Comparison of ENCODE assay signal across 17 cellular contexts in genomic region chr19:57719901-57720519, GRCh38. TPM values are rescaled to one million over a fixed set of nuclear protein-coding genes. Genes with fewer than 3 reads are reported as not detected.
DNase-seq lines count a peak whose midpoint lies in the region; ATAC-seq and TF ChIP-seq lines count a peak whose summit lies in the region.
"Had no signal": no experiment of that assay in that cellular context is flagged by ENCODE, and none has a peak within 500 bp of the region (broad histone marks: within the 10 kb centered on the region; RNA-seq: fewer than 3 reads in every experiment).

No MANE protein-coding gene starts in this region.

- H3K36me3 Mint-ChIP-seq in CD8-positive, alpha-beta T cell, result peaks cover 79% of the 10 kb centered on the region
- H3K36me3 Mint-ChIP-seq in GM23338 (ENCODE audit: low read depth) (peaks cover 47% of the 10 kb centered on the region), WTC11 (peaks cover 36% of the 10 kb centered on the region), H9 (ENCODE audit: insufficient read depth in 1 of 3, low read depth in 3 of 3) (peaks cover 44 to 50% (median 46%) of the 10 kb centered on the region in 3 experiments)
- peaks cover 55 to 78% (median 75%) of the 10 kb centered on the region in 5 donors for H3K36me3 Mint-ChIP-seq in naive thymus-derived CD4-positive, alpha-beta T cell

- TF ChIP-seq POLR2A in stomach (IDR thresholded peaks at IDR 0.05), result no peak

- no peak overlapping the region for H3K56ac ChIP-seq in H9 (ENCODE audit: insufficient read length, low read depth, low read length)

- H3K4me1 ChIP-seq in CD8-positive, alpha-beta T cell (ENCODE audit: insufficient read depth, low read length), result no peaks in the 10 kb centered on the region
- H3K4me1 ChIP-seq in GM23338 (ENCODE audit: insufficient read depth), result no peaks in the 10 kb centered on the region
- no peaks in the 10 kb centered on the region for H3K4me1 ChIP-seq in naive thymus-derived CD4-positive, alpha-beta T cell (ENCODE audit: control insufficient read depth in 2 of 2, insufficient read depth in 2 of 2, low read length in 2 of 2)
- peaks cover 2% of the 10 kb centered on the region; the same call in 1 of the 2 replicates for H3K4me1 ChIP-seq in H9 (ENCODE audit: insufficient read depth, low read length)
- no peaks in the 10 kb centered on the region for H3K4me1 ChIP-seq in stomach

- H3K4me3 ChIP-seq in CD8-positive, alpha-beta T cell (ENCODE audit: low read depth, low read length), result peak overlapping the region; percentile 8
- H3K4me3 ChIP-seq in GM23338 (no peak overlapping the region), stomach (no peak overlapping the region)
- peak overlapping the region; percentile 14 for H3K4me3 ChIP-seq in naive thymus-derived CD4-positive, alpha-beta T cell (ENCODE audit: low read length)

- H3K4me1 Mint-ChIP-seq in CD8-positive, alpha-beta T cell (ENCODE audit: low read depth), result peaks cover 14% of the 10 kb centered on the region
- peaks cover 12% of the 10 kb centered on the region for H3K4me1 Mint-ChIP-seq in GM23338
- peaks cover 14% of the 10 kb centered on the region for H3K4me1 Mint-ChIP-seq in WTC11
- peaks cover under 1 to 14% (median 9%) of the 10 kb centered on the region in 7 donors for H3K4me1 Mint-ChIP-seq in naive thymus-derived CD4-positive, alpha-beta T cell
- peaks cover 13 to 14% of the 10 kb centered on the region in 2 experiments; a peak in 3 of 4 replicates for H3K4me1 Mint-ChIP-seq in H9

- H3K9me2 ChIP-seq in GM23338 (ENCODE audit: insufficient read depth), result 0 out of 2 replicates have a peak, but pooled peaks cover 2% of the 10 kb centered on the region

- no peaks in the 10 kb centered on the region for H3K23me2 ChIP-seq in H9 (ENCODE audit: insufficient read length, low read depth, low read length, poor library complexity, severe bottlenecking)

- ATAC-seq in CD8-positive, alpha-beta T cell, result no peak
- ATAC-seq in GM23338, result peak; percentile 44
- ATAC-seq in WTC11, result peak; percentile 67
- ATAC-seq in naive thymus-derived CD4-positive, alpha-beta T cell, result no peak
- ATAC-seq in GM18867 (IDR thresholded peaks at IDR 0.05; ENCODE audit: unreplicated experiment), result no peak
- ATAC-seq: SK-N-SH treated with all-trans-retinoic acid at 6 μM for 48 hours had no signal

- TF ChIP-seq CTCF in CD8-positive, alpha-beta T cell (IDR thresholded peaks at IDR 0.05), result no peak
- TF ChIP-seq CTCF in GM23338 (conservative IDR thresholded peaks at IDR 0.05; ENCODE audit: low read depth in 2 of 2) (no peak; a peak in 1 of 4 replicates), WTC11 (IDR thresholded peaks at IDR 0.05) (no peak), H9 (conservative IDR thresholded peaks at IDR 0.05) (no peak), stomach (IDR thresholded peaks at IDR 0.05) (no peak)

- no peaks in the 10 kb centered on the region for H3K27me3 Mint-ChIP-seq in CD8-positive, alpha-beta T cell (ENCODE audit: low read depth)
- H3K27me3 Mint-ChIP-seq in GM23338 (ENCODE audit: insufficient read depth, low read depth, poor library complexity), result no peaks in the 10 kb centered on the region
- H3K27me3 Mint-ChIP-seq in WTC11 (ENCODE audit: low read depth), result peaks cover 18% of the 10 kb centered on the region; the same call in 1 of the 2 replicates
- no peaks in the 10 kb centered on the region for H3K27me3 Mint-ChIP-seq in naive thymus-derived CD4-positive, alpha-beta T cell
- no peaks in the 10 kb centered on the region; the same call in none of the 2 replicates for H3K27me3 Mint-ChIP-seq in H9 (ENCODE audit: low read depth)
- H3K27me3 Mint-ChIP-seq: CD4-positive, CD25-positive, alpha-beta regulatory T cell had no signal

- no peak overlapping the region for H3K4me3 Mint-ChIP-seq in CD8-positive, alpha-beta T cell
- no peak overlapping the region for H3K4me3 Mint-ChIP-seq in GM23338
- no peak overlapping the region for H3K4me3 Mint-ChIP-seq in WTC11
- H3K4me3 Mint-ChIP-seq in naive thymus-derived CD4-positive, alpha-beta T cell, result no peak overlapping the region
- no peak overlapping the region; a peak in 1 of 5 replicates for H3K4me3 Mint-ChIP-seq in H9
- H3K4me3 Mint-ChIP-seq: CD4-positive, CD25-positive, alpha-beta regulatory T cell had no signal

- peaks cover 51% of the 10 kb centered on the region for H3K9me3 Mint-ChIP-seq in CD8-positive, alpha-beta T cell
- H3K9me3 Mint-ChIP-seq in GM23338 (peaks cover 12% of the 10 kb centered on the region; the same call in 2 of the 3 replicates), WTC11 (peaks cover 9% of the 10 kb centered on the region; the same call in 1 of the 2 replicates), H9 (peaks cover 7 to 8% of the 10 kb centered on the region in 2 experiments; a peak in 4 of 5 replicates)
- peaks cover 17 to 95% (median 76%) of the 10 kb centered on the region in 11 donors for H3K9me3 Mint-ChIP-seq in naive thymus-derived CD4-positive, alpha-beta T cell

- H3K9me3 ChIP-seq in CD8-positive, alpha-beta T cell (ENCODE audit: low read length), result peaks cover 70% of the 10 kb centered on the region
- peaks cover 10 to 83% (median 55%) of the 10 kb centered on the region in 3 experiments for H3K9me3 ChIP-seq in naive thymus-derived CD4-positive, alpha-beta T cell (ENCODE audit: control insufficient read depth in 2 of 3, low read length in 3 of 3)
- H3K9me3 ChIP-seq in H9 (ENCODE audit: control insufficient read depth, low read depth, low read length), result peaks cover 11% of the 10 kb centered on the region
- peaks cover 54 to 100% (median 91%) of the 10 kb centered on the region in 4 donors for H3K9me3 ChIP-seq in stomach

- no peak for TF ChIP-seq EP300 in stomach (IDR thresholded peaks at IDR 0.05)

- H3K4me2 ChIP-seq in GM23338 (0 out of 2 replicates have a peak overlapping the region, but pooled peaks have one; percentile 45), H9 (ENCODE audit: insufficient read depth, insufficient read length, low read length) (no peak overlapping the region)

- H2BK5ac ChIP-seq in H9 (ENCODE audit: insufficient read length, low read length), result no peak overlapping the region

- H4K20me1 ChIP-seq in GM23338 (replicated peaks; ENCODE audit: insufficient read depth) (no peaks in the 10 kb centered on the region), H9 (ENCODE audit: control insufficient read depth, insufficient read depth, insufficient read length) (no peaks in the 10 kb centered on the region)

- no peaks in the 10 kb centered on the region for H3K27me3 ChIP-seq in CD8-positive, alpha-beta T cell (ENCODE audit: insufficient read depth, low read length)
- H3K27me3 ChIP-seq in GM23338 (ENCODE audit: insufficient read depth) (no peaks in the 10 kb centered on the region), H9 (ENCODE audit: insufficient read depth, low read length) (no peaks in the 10 kb centered on the region; the same call in 1 of the 2 replicates), stomach (no peaks in the 10 kb centered on the region)
- no peaks in the 10 kb centered on the region for H3K27me3 ChIP-seq in naive thymus-derived CD4-positive, alpha-beta T cell (ENCODE audit: control insufficient read depth in 2 of 2, insufficient read depth in 2 of 2, low read length in 2 of 2)

- H3K14ac ChIP-seq in H9 (ENCODE audit: insufficient read depth, low read length), result no peak overlapping the region

- no peak overlapping the region for H3K18ac ChIP-seq in H9 (ENCODE audit: insufficient read length, low read depth, low read length)

- H3K4ac ChIP-seq in H9 (ENCODE audit: low read depth, low read length), result no peak overlapping the region

- H3K79me2 ChIP-seq in GM23338 (replicated peaks; ENCODE audit: insufficient read depth) (no peaks in the 10 kb centered on the region), H9 (ENCODE audit: insufficient read depth, low read length) (no peaks in the 10 kb centered on the region)

- H2BK20ac ChIP-seq in H9 (ENCODE audit: low read depth, low read length, poor library complexity, severe bottlenecking), result no peak overlapping the region

- H3K27ac ChIP-seq in CD8-positive, alpha-beta T cell (ENCODE audit: low read depth, low read length), result no peak overlapping the region
- H3K27ac ChIP-seq in GM23338 (ENCODE audit: low read depth), result no peak overlapping the region
- H3K27ac ChIP-seq in naive thymus-derived CD4-positive, alpha-beta T cell (ENCODE audit: low read depth, low read length), result no peak overlapping the region
- H3K27ac ChIP-seq in H9 (ENCODE audit: insufficient read length, low read depth, low read length), result no peak overlapping the region
- H3K27ac ChIP-seq in stomach, result no peak overlapping the region

- H4K5ac ChIP-seq in H9 (ENCODE audit: insufficient read length, low read depth, low read length), result no peak overlapping the region

- H4K8ac ChIP-seq in H9 (replicated peaks; ENCODE audit: insufficient read length, low read depth, low read length), result no peak overlapping the region

- WGBS in H9 (ENCODE audit: extremely low coverage, insufficient read length, low lambda C conversion rate), result no CpG with 5 or more reads among the region's 4 CpGs
- 78 to 93% (median 88%) methylated on average over 2 to 4 of the region's 4 CpGs for WGBS in stomach, 5 donors

- no peak overlapping the region for H2BK12ac ChIP-seq in H9 (ENCODE audit: insufficient read length, low read depth, low read length)

- H3K79me1 ChIP-seq in H9 (ENCODE audit: insufficient read depth, low read depth, low read length, poor library complexity, severe bottlenecking), result no peaks in the 10 kb centered on the region

- H3K27ac Mint-ChIP-seq in CD8-positive, alpha-beta T cell, result no peak overlapping the region
- H3K27ac Mint-ChIP-seq in GM23338 (no peak overlapping the region), WTC11 (peak overlapping the region; percentile 62; the same call in 1 of the 2 replicates), H9 (0 out of 7 replicates have a peak overlapping the region, but pooled peaks of 1 of the 3 experiments have one; percentile 69)
- H3K27ac Mint-ChIP-seq in naive thymus-derived CD4-positive, alpha-beta T cell, result no peak overlapping the region
- H3K27ac Mint-ChIP-seq: CD4-positive, CD25-positive, alpha-beta regulatory T cell had no signal

- H3F3A ChIP-seq in GM23338 (replicated peaks; ENCODE audit: low read depth), result no peaks in the 10 kb centered on the region

- H4K91ac ChIP-seq in H9 (ENCODE audit: insufficient read length, low read depth, low read length), result no peak overlapping the region

- H3T11ph ChIP-seq in H9 (ENCODE audit: low read length), result no peak overlapping the region

- H2AK5ac ChIP-seq in H9 (ENCODE audit: insufficient read length, low read length), result no peak overlapping the region

- POLR2A ChIA-PET in CD8-positive, alpha-beta T cell (lab: Charles Lee), result interaction anchor here (0.9 to 1.1 kb wide), 2 partner anchors 11 to 96 kb away, joined by 3 read pairs; partner anchors contain the start of gene ZNF154
- POLR2A ChIA-PET in WTC11 (lab: Charles Lee), result no interaction called here
- POLR2A ChIA-PET in naive thymus-derived CD4-positive, alpha-beta T cell (lab: Charles Lee), result interaction anchor here (1.1 kb wide), 1 partner anchor 97 kb away, joined by 3 read pairs; no protein-coding TSS in a partner anchor

- CTCF ChIA-PET in CD8-positive, alpha-beta T cell (lab: Charles Lee), result no interaction called here
- CTCF ChIA-PET in WTC11 (lab: Charles Lee), result interaction anchor here (1.1 kb wide), 1 partner anchor 38 kb away, joined by 6 read pairs; the partner anchor contains the start of gene ZNF551
- CTCF ChIA-PET in naive thymus-derived CD4-positive, alpha-beta T cell (lab: Charles Lee), result no interaction called here

- H2AFZ ChIP-seq in GM23338 (no peak overlapping the region), H9 (ENCODE audit: low read length) (no peak overlapping the region)

- intact Hi-C loops in CD8-positive, alpha-beta T cell (cut with DNase I, micrococcal nuclease), result loop anchor here in 1 of 2 experiments (10.0 kb wide), 1 partner anchor 85 kb away; the partner anchor contains the start of gene ZNF211
- intact Hi-C loops in naive thymus-derived CD4-positive, alpha-beta T cell (cut with micrococcal nuclease), result loop anchor here in 1 of 2 donors (10.0 kb wide), 1 partner anchor 1325 kb away; the partner anchor contains the start of gene ZNF582
- intact Hi-C loops in stomach (cut with DNase I; ENCODE audit: low total_unique reads), result no loop called here

- H3K23ac ChIP-seq in H9 (ENCODE audit: insufficient read length, low read depth, low read length), result no peak overlapping the region

- no peak overlapping the region for H3K9ac ChIP-seq in H9 (ENCODE audit: extremely low read depth, insufficient read length, low read length)

- no peak overlapping the region for H2BK120ac ChIP-seq in H9 (ENCODE audit: low read depth, low read length, poor library complexity, severe bottlenecking)

- peak in 1 of 7 experiments; percentile 23 for DNase-seq in CD8-positive, alpha-beta T cell
- DNase-seq in GM23338 (ENCODE audit: low spot score), result no peak
- DNase-seq in WTC11 (ENCODE audit: low spot score), result no peak
- no peak for DNase-seq in naive thymus-derived CD4-positive, alpha-beta T cell
- DNase-seq in H9, result no peak
- DNase-seq in D341Med (ENCODE audit: low spot score), result no peak
- no peak for DNase-seq in stomach
- DNase-seq: AML-193; CD4-positive, CD25-positive, alpha-beta regulatory T cell; HCEC 1CT; Karpas-422; NCI-H2029; NCI-H226; NCI-H748 treated with DMSO at 0.1 percent for 48 hours; SHP77 had no signal

- peaks cover 35% of the 10 kb centered on the region for H3K36me3 ChIP-seq in CD8-positive, alpha-beta T cell (ENCODE audit: insufficient read depth, low read length)
- peaks cover 12% of the 10 kb centered on the region; the same call in 1 of the 2 replicates for H3K36me3 ChIP-seq in GM23338 (ENCODE audit: insufficient read depth)
- H3K36me3 ChIP-seq in naive thymus-derived CD4-positive, alpha-beta T cell (ENCODE audit: control insufficient read depth in 2 of 3, insufficient read depth in 3 of 3, low read length in 3 of 3), result peaks cover 22 to 49% (median 28%) of the 10 kb centered on the region in 3 experiments
- H3K36me3 ChIP-seq in stomach, result peaks cover 22 to 86% (median 54%) of the 10 kb centered on the region in 4 donors

- H2BK15ac ChIP-seq in H9 (ENCODE audit: low read depth, low read length), result no peak overlapping the region

RNA-seq across cellular contexts. Expression of gene ZNF671, which starts 7.4 kb away (rescaled TPM):
- 10 to 100 TPM; 12.1 to 12.4 TPM for total RNA-seq in CD8-positive, alpha-beta T cell
- total RNA-seq in GM23338 (2014; rRNA removed; shearing (Covaris generic)), result 6.6 and 6.7 TPM in 2 replicates
- polyA plus RNA-seq in GM23338 (2016; fragmentation: Nextera tagmentation; extraction: Ambion mirVana), result 2.9 and 3.3 TPM in 2 replicates
- total RNA-seq in WTC11 (2021), result 6.8 to 9.1 TPM (median 7.1 TPM) in 3 replicates
- 10 to 100 TPM; 11.0 to 37.6 (median 14.6) TPM for total RNA-seq in naive thymus-derived CD4-positive, alpha-beta T cell
- 10 to 100 TPM; 26.3 to 36.3 TPM for polyA plus RNA-seq in naive thymus-derived CD4-positive, alpha-beta T cell
- 9.0 and 9.3 TPM in 2 replicates for total RNA-seq in H9 (2021)
- 10 to 100 TPM in 3 of 5 donors, 1 to 10 TPM in 1, under 1 TPM in 1; 0.58 to 33.3 (median 13.0) TPM for total RNA-seq in stomach
- polyA plus RNA-seq in stomach, result 1 to 10 TPM in 2 of 3 donors, under 1 TPM in 1; 0.75 to 3.4 (median 1.2) TPM

RNA-seq across cellular contexts. Expression of gene ZNF154, which starts 11.0 kb away (rescaled TPM):
- total RNA-seq in CD8-positive, alpha-beta T cell, result 10 to 100 TPM; 15.3 to 15.7 TPM
- 7.3 and 10.1 TPM in 2 replicates for total RNA-seq in GM23338 (2014; rRNA removed; shearing (Covaris generic))
- polyA plus RNA-seq in GM23338 (2016; fragmentation: Nextera tagmentation; extraction: Ambion mirVana) (4.4 and 5.1 TPM in 2 replicates), stomach (1 to 10 TPM in 1 of 3 donors, under 1 TPM in 2; 0.25 to 2.3 (median 0.61) TPM)
- total RNA-seq in WTC11 (2021) (20.0 to 22.0 TPM (median 21.4 TPM) in 3 replicates), H9 (2021) (17.6 and 18.7 TPM in 2 replicates), stomach (10 to 100 TPM in 1 of 5 donors, under 1 TPM in 2, not detected in 2; 0.45 to 21.8 (median 0.58) TPM)
- 10 to 100 TPM in 1 of 5 experiments, 1 to 10 TPM in 4; 2.4 to 18.5 (median 6.9) TPM for total RNA-seq in naive thymus-derived CD4-positive, alpha-beta T cell
- 1 to 10 TPM in 1 of 2 donors, under 1 TPM in 1; 0.78 to 3.4 TPM for polyA plus RNA-seq in naive thymus-derived CD4-positive, alpha-beta T cell

RNA-seq across cellular contexts. Expression of gene ZNF776, which starts 26.6 kb away (rescaled TPM):
- total RNA-seq in CD8-positive, alpha-beta T cell, result 10 to 100 TPM; 22.3 to 32.3 TPM
- total RNA-seq in GM23338 (2014; rRNA removed; shearing (Covaris generic)), result 19.4 and 22.6 TPM in 2 replicates
- polyA plus RNA-seq in GM23338 (2016; fragmentation: Nextera tagmentation; extraction: Ambion mirVana) (4.7 and 5.9 TPM in 2 replicates), stomach (1 to 10 TPM; 1.9 to 4.4 (median 2.9) TPM)
- total RNA-seq in WTC11 (2021) (14.3 to 16.9 TPM (median 16.4 TPM) in 3 replicates), H9 (2021) (19.7 and 22.8 TPM in 2 replicates), stomach (10 to 100 TPM; 11.1 to 72.0 (median 27.7) TPM)
- 10 to 100 TPM; 18.9 to 52.3 (median 21.8) TPM for total RNA-seq in naive thymus-derived CD4-positive, alpha-beta T cell
- 10 to 100 TPM in 1 of 2 donors, 1 to 10 TPM in 1; 6.5 to 11.1 TPM for polyA plus RNA-seq in naive thymus-derived CD4-positive, alpha-beta T cell

RNA-seq across cellular contexts. Expression of gene ZNF551, which starts 38.2 kb away (rescaled TPM):
- total RNA-seq in CD8-positive, alpha-beta T cell, result 10 to 100 TPM; 18.9 to 19.1 TPM
- 45.7 and 51.4 TPM in 2 replicates for total RNA-seq in GM23338 (2014; rRNA removed; shearing (Covaris generic))
- polyA plus RNA-seq in GM23338 (2016; fragmentation: Nextera tagmentation; extraction: Ambion mirVana) (7.8 and 8.2 TPM in 2 replicates), stomach (1 to 10 TPM in 2 of 3 donors, under 1 TPM in 1; 1.00 to 1.8 (median 1.6) TPM)
- total RNA-seq in WTC11 (2021) (30.2 to 32.4 TPM (median 31.3 TPM) in 3 replicates), H9 (2021) (28.7 and 30.6 TPM in 2 replicates), stomach (10 to 100 TPM in 2 of 5 donors, 1 to 10 TPM in 1, under 1 TPM in 1, not detected in 1; 0.87 to 18.7 (median 10.1) TPM)
- total RNA-seq in naive thymus-derived CD4-positive, alpha-beta T cell, result 10 to 100 TPM in 4 of 5 experiments, 1 to 10 TPM in 1; 9.4 to 22.5 (median 20.5) TPM
- polyA plus RNA-seq in naive thymus-derived CD4-positive, alpha-beta T cell, result 10 to 100 TPM; 11.4 to 12.2 TPM

RNA-seq across cellular contexts. Expression of gene ZNF586, which starts 49.5 kb away (rescaled TPM):
- total RNA-seq in CD8-positive, alpha-beta T cell, result 10 to 100 TPM; 54.0 to 57.6 TPM
- 12.5 and 16.9 TPM in 2 replicates for total RNA-seq in GM23338 (2014; rRNA removed; shearing (Covaris generic))
- polyA plus RNA-seq in GM23338 (2016; fragmentation: Nextera tagmentation; extraction: Ambion mirVana) (5.2 and 7.2 TPM in 2 replicates), stomach (1 to 10 TPM; 5.5 to 7.2 (median 5.7) TPM)
- total RNA-seq in WTC11 (2021) (13.6 to 16.4 TPM (median 15.4 TPM) in 3 replicates), H9 (2021) (14.8 and 17.6 TPM in 2 replicates), stomach (10 to 100 TPM in 2 of 5 donors, 1 to 10 TPM in 2, not detected in 1; 7.5 to 46.4 (median 13.0) TPM)
- total RNA-seq in naive thymus-derived CD4-positive, alpha-beta T cell, result 10 to 100 TPM; 16.4 to 47.5 (median 42.6) TPM
- 10 to 100 TPM; 25.5 to 31.8 TPM for polyA plus RNA-seq in naive thymus-derived CD4-positive, alpha-beta T cell

Comparison
In these comparisons a context has a peak if more than half of its experiments do, and no peak if none do; other contexts are left out.
1. ATAC-seq: peak in GM23338 (single experiment) and WTC11 (single experiment); none in CD8-positive, alpha-beta T cell (single experiment), naive thymus-derived CD4-positive, alpha-beta T cell (single experiment) and GM18867 (single experiment).
2. H3K4me3 ChIP-seq: peak in CD8-positive, alpha-beta T cell (single experiment) and naive thymus-derived CD4-positive, alpha-beta T cell (single experiment); none in GM23338 (single experiment) and stomach (0 of 4).